In the genomic region with DNA sequence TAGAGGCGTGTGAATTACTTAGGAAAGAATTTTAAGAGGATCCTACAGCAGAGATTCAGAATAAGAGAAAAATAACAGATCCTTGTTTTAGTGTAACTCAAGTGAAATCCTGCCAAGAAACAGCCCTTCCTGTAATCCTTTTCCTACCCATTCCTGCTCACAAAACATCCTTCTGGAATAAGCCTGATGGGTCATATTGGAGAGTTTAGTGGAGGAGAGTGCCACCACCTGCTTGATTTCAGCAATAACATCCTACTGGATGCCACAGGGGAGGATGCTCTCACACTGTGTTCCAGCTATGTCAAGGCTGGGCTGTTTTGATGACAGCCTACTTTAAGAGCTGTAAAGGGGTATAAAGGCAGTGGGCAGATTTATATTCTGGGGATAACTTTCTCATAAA, we compare ENCODE assay signal across 8 cellular contexts. TPM values are rescaled to one million over a fixed set of nuclear protein-coding genes. Genes with fewer than 3 reads are reported as not detected.
DNase-seq lines count a peak whose midpoint lies in the region; ATAC-seq, FAIRE-seq and TF ChIP-seq lines count a peak whose summit lies in the region.

No MANE protein-coding gene starts in this region.

- ATAC-seq in GM21381 (IDR thresholded peaks at IDR 0.05; ENCODE audit: unreplicated experiment): no peak
- no peak for ATAC-seq in HG02571 (IDR thresholded peaks at IDR 0.05; ENCODE audit: unreplicated experiment)
- ATAC-seq in HG03460 (IDR thresholded peaks at IDR 0.05; ENCODE audit: unreplicated experiment): no peak

- TF ChIP-seq CTCF in HFF-Myc (IDR thresholded peaks at IDR 0.05; ENCODE audit: low read depth, low read length, missing control alignments): peak; percentile 33
- TF ChIP-seq CTCF in H1 (IDR thresholded peaks at IDR 0.05; ENCODE audit: control extremely low read depth in 1 of 3, insufficient read depth in 1 of 3, low read depth in 1 of 3, low read length in 3 of 3): peak; percentile 52 to 91 (median 91)

- peak overlapping the region; percentile 64; the same call in 1 of the 2 replicates for H2AFZ ChIP-seq in H1 (ENCODE audit: low read length)

- FAIRE-seq in H1 (lab: Jason Lieb, UNC): peak; percentile 97

- no peak overlapping the region for H4K5ac ChIP-seq in H1 (ENCODE audit: insufficient read length, low read depth, low read length)

- no peak for TF ChIP-seq EP300 in H1 (IDR thresholded peaks at IDR 0.05; ENCODE audit: borderline replicate concordance in 1 of 2, low read depth in 2 of 2, low read length in 2 of 2)

- no peak overlapping the region for H2BK12ac ChIP-seq in H1 (ENCODE audit: low read depth, low read length)

- no peaks in the 10 kb centered on the region for H3K36me3 ChIP-seq in H1 (ENCODE audit: control insufficient read depth in 2 of 4, insufficient read depth in 4 of 4, low read length in 3 of 4)

- no peak overlapping the region for H2BK120ac ChIP-seq in H1 (replicated peaks; ENCODE audit: low read depth, low read length)

- DNase-seq in COLO668 (lab: John Stamatoyannopoulos, UW; ENCODE audit: unreplicated experiment) (peak; percentile 23), HFF-Myc (ENCODE audit: extremely low read depth, low read depth) (no peak), NCI-H69 (lab: John Stamatoyannopoulos, UW) (peak; percentile 94), H1 (ENCODE audit: low read depth in 1 of 2, low spot score in 2 of 2) (peak in 1 of 2 experiments; percentile 44), non-pigmented ciliary epithelial cell (ENCODE audit: low read depth) (peak; percentile 11)

- TF ChIP-seq POLR2A in H1 (IDR thresholded peaks at IDR 0.05; ENCODE audit: control extremely low read depth in 1 of 2, low read depth in 2 of 2, low read length in 2 of 2): no peak

- H3K9ac ChIP-seq in H1 (replicated peaks in 1 of 4; ENCODE audit: extremely low read depth in 1 of 4, low read depth in 3 of 4, low read length in 3 of 4): no peak overlapping the region

- H3K56ac ChIP-seq in H1 (replicated peaks; ENCODE audit: insufficient read length, low read depth, low read length): no peak overlapping the region

- no peak overlapping the region for H4K8ac ChIP-seq in H1 (ENCODE audit: extremely low read depth, insufficient read depth, low read length)

- CTCF ChIA-PET in H1 (lab: Charles Lee; ENCODE audit: partially characterized antibody): interaction anchor here (0.6 to 1.4 kb wide), 14 partner anchors 9 to 284 kb away, joined by 3 to 17 read pairs (median 4); no protein-coding TSS in a partner anchor

- H3K4ac ChIP-seq in H1 (replicated peaks; ENCODE audit: insufficient read length, low read depth, low read length): no peak overlapping the region

- no peak overlapping the region for H3K18ac ChIP-seq in H1 (ENCODE audit: extremely low read depth, low read length)

- no peak overlapping the region for H3K23ac ChIP-seq in H1 (ENCODE audit: insufficient read length)

- no peak overlapping the region for H3K14ac ChIP-seq in H1 (ENCODE audit: insufficient read length)

- H3K9me3 ChIP-seq in H1 (ENCODE audit: insufficient read depth in 2 of 2, low read depth in 1 of 2, low read length in 1 of 2): no peaks in the 10 kb centered on the region

- H3K4me1 ChIP-seq in H1 (replicated peaks in 1 of 4; ENCODE audit: control insufficient read depth in 3 of 4, insufficient read depth in 4 of 4, low read length in 3 of 4): no peaks in the 10 kb centered on the region

- no peaks in the 10 kb centered on the region for H3K79me1 ChIP-seq in H1 (ENCODE audit: low read depth, low read length)

- H2BK15ac ChIP-seq in H1 (ENCODE audit: low read length): no peak overlapping the region

- POLR2A ChIA-PET in H1 (lab: Charles Lee; ENCODE audit: partially characterized antibody): no interaction called here

- H3K4me2 ChIP-seq in H1 (ENCODE audit: insufficient read depth in 1 of 2, low read depth in 2 of 2, low read length in 2 of 2): no peak overlapping the region

- H2AK5ac ChIP-seq in H1 (ENCODE audit: low read depth, low read length): no peak overlapping the region

- H4K20me1 ChIP-seq in H1 (replicated peaks in 1 of 2; ENCODE audit: control insufficient read depth in 1 of 2, insufficient read depth in 2 of 2, low read length in 2 of 2): no peaks in the 10 kb centered on the region

- no peaks in the 10 kb centered on the region for H3K23me2 ChIP-seq in H1 (ENCODE audit: low read depth, low read length)

- H2BK5ac ChIP-seq in H1 (ENCODE audit: low read depth, low read length): no peak overlapping the region

- H2BK20ac ChIP-seq in H1 (ENCODE audit: low read length): no peak overlapping the region

- H3K79me2 ChIP-seq in H1 (ENCODE audit: control insufficient read depth in 1 of 2, insufficient read depth in 2 of 2, low read length in 2 of 2): no peaks in the 10 kb centered on the region

- no peak overlapping the region for H4K91ac ChIP-seq in H1 (replicated peaks; ENCODE audit: insufficient read length, low read length)

- TF ChIP-seq RAD21 in H1 (IDR thresholded peaks at IDR 0.05 in 1 of 2, conservative IDR thresholded peaks at IDR 0.05 in 1 of 2; ENCODE audit: low read depth in 2 of 2, low read length in 2 of 2): peak; percentile 90 to 94

- 79% methylated on average over 1 of the region's 1 CpG; no CpG with 5 or more reads in 1 of the 2 experiments for WGBS in H1 (ENCODE audit: extremely low coverage in 1 of 2, insufficient coverage in 1 of 2, insufficient read length in 1 of 2, insufficient replicate concordance in 2 of 2, low coverage in 1 of 2, low lambda C conversion rate in 2 of 2, missing lambda C conversion rate in 1 of 2), 2 experiments

- H3K4me3 ChIP-seq in HFF-Myc (replicated peaks; ENCODE audit: low read depth, low read length): no peak overlapping the region
- no peak overlapping the region for H3K4me3 ChIP-seq in H1 (ENCODE audit: extremely low read depth in 1 of 4, insufficient read depth in 2 of 4, low read depth in 3 of 4, low read length in 4 of 4)

- no peak overlapping the region for H3K27ac ChIP-seq in H1 (ENCODE audit: low read depth, low read length)

- no peaks in the 10 kb centered on the region for H3K27me3 ChIP-seq in H1 (replicated peaks in 1 of 4; ENCODE audit: control insufficient read depth in 3 of 4, extremely low read depth in 1 of 4, insufficient read depth in 3 of 4, low read length in 3 of 4)

TF ChIP-seq in H1, 55 proteins besides CTCF, POLR2A, EP300 and RAD21 (continues in another document):
- TF ChIP-seq KDM4A (IDR thresholded peaks at IDR 0.05; ENCODE audit: low read depth, low read length, severe bottlenecking) (no peak), RXRA (IDR thresholded peaks at IDR 0.05; ENCODE audit: insufficient read depth, low read depth, low read length) (no peak), SIX5 (IDR thresholded peaks at IDR 0.05; ENCODE audit: low read depth, low read length) (no peak)
- TF ChIP-seq, protein P1, sequence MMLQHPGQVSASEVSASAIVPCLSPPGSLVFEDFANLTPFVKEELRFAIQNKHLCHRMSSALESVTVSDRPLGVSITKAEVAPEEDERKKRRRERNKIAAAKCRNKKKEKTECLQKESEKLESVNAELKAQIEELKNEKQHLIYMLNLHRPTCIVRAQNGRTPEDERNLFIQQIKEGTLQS (IDR thresholded peaks at IDR 0.05; ENCODE audit: insufficient read depth, low read depth, low read length): no peak

RNA-seq across cellular contexts. Expression of gene CCDC178, which starts 54.8 kb away (rescaled TPM):
- total RNA-seq in H1 (2021; fragmentation: NEBNext Ultra II Directional; extraction: Animal tissue kit (Norgen Biotek cat#: 25700)): not detected in 2 replicates
- 0.11 TPM in 1 of 2 replicates, not detected in the other for polyA plus RNA-seq in H1 (2011; rRNA removed)
- 0.05 TPM for polyA plus RNA-seq in H1 (2011; cell fraction: cytosol; rRNA removed)
- not detected for polyA plus RNA-seq in H1 (2011; cell fraction: nucleus; rRNA removed)
- 0.18 to 0.19 TPM in 2 of 4 replicates, not detected in the others for polyA plus RNA-seq in H1 (2012, experiment 1 of 2)
- not detected for polyA plus RNA-seq in H1 (2012, experiment 2 of 2)
- 0.22 TPM for polyA plus RNA-seq in H1 (2013, experiment 1 of 2)
- 0.20 TPM for polyA plus RNA-seq in H1 (2013, experiment 2 of 2)
- polyA minus RNA-seq in H1 (2011; rRNA and poly(A)+ RNA removed): 0.49 TPM in 1 of 2 replicates, not detected in the other
- polyA minus RNA-seq in H1 (2011; cell fraction: cytosol; rRNA and poly(A)+ RNA removed): not detected
- polyA minus RNA-seq in H1 (2011; cell fraction: nucleus; rRNA and poly(A)+ RNA removed): 1.7 TPM
